In the genomic region with DNA sequence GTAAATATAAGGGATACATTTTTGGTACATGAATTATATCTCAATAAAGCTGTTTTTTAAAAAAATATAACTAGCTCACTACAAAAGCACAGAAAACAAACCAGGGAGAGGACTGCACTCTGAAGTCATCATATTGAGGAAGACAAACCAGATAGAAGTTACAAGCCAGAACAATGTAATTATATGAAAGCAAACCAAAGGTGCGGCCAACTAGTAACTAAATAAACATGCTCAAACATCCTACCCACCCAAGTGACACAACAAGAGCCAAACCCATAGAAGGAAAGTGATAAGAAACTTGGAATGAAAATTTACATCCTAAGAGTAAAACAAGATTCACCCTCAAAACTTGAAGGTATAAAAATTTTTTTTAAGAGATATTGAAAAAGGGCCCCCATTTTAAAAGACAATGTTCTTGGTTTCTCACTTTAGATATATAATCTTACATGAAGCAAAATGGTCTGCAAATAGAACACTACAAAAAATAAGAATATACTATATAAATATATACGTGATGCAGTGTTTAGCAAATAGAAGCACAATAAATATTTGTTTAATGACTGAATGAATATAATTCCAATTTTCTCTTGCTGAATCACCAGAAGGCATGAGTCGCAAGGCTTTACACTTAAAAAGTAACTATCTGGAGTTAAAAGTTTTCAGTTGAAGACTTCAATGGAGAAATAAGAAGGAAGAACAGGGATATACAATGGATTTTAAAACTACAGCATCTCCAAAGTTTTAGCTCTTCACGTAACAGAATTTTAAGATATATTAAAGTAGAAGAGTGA, we compare ENCODE assay signal across 30 cellular contexts. TPM values are rescaled to one million over a fixed set of nuclear protein-coding genes. Genes with fewer than 3 reads are reported as not detected.
DNase-seq lines count a peak whose midpoint lies in the region; ATAC-seq, FAIRE-seq and TF ChIP-seq lines count a peak whose summit lies in the region.
"Had no signal": no experiment of that assay in that cellular context is flagged by ENCODE, and none has a peak within 500 bp of the region (broad histone marks: within the 10 kb centered on the region; RNA-seq: fewer than 3 reads in every experiment).

No MANE protein-coding gene starts in this region.

- H3K27me3 ChIP-seq in breast epithelium (no peaks in the 10 kb centered on the region), mammary epithelial cell (ENCODE audit: insufficient read depth, low read length) (no peaks in the 10 kb centered on the region), keratinocyte (ENCODE audit: control insufficient read depth, extremely low read depth, insufficient read depth, low read length) (no peaks in the 10 kb centered on the region)
- H3K27me3 ChIP-seq: body of pancreas, gastrocnemius medialis, thyroid gland had no signal

- peaks cover 4% of the 10 kb centered on the region for H3K9me1 ChIP-seq in keratinocyte (ENCODE audit: control insufficient read depth, extremely low read depth, insufficient read depth, low read length)

- H3K79me2 ChIP-seq in mammary epithelial cell (ENCODE audit: insufficient read depth, low read length) (peaks cover 7% of the 10 kb centered on the region), keratinocyte (ENCODE audit: control insufficient read depth, insufficient read depth, low read length) (peaks cover 5% of the 10 kb centered on the region)

- H4K20me1 ChIP-seq in mammary epithelial cell (ENCODE audit: insufficient read depth, low read length), result no peaks in the 10 kb centered on the region
- no peaks in the 10 kb centered on the region for H4K20me1 ChIP-seq in keratinocyte (ENCODE audit: control insufficient read depth, extremely low read depth, insufficient read depth, low read length)

- H3K27ac ChIP-seq in breast epithelium, result no peak overlapping the region
- peak overlapping the region; percentile 5 for H3K27ac ChIP-seq in mammary epithelial cell (ENCODE audit: insufficient read depth, low read depth, low read length)
- peak overlapping the region; percentile 53 for H3K27ac ChIP-seq in keratinocyte (ENCODE audit: control insufficient read depth, insufficient read depth, low read length)
- H3K27ac ChIP-seq: body of pancreas, gastrocnemius medialis, HL-60, thyroid gland had no signal

- no peak for ATAC-seq in naive thymus-derived CD8-positive, alpha-beta T cell
- ATAC-seq: activated CD8-positive, alpha-beta T cell treated with anti-CD3 and anti-CD28 coated beads for 36 hours; activated naive CD8-positive, alpha-beta T cell treated with anti-CD3 and anti-CD28 coated beads, Interleukin-2, amount 50 U/mL, for 24 hours; body of pancreas; gastrocnemius medialis; GM23338 had no signal

- no peaks in the 10 kb centered on the region for H3K27me3 Mint-ChIP-seq in MCF 10A (ENCODE audit: insufficient read depth, unreplicated experiment)
- H3K27me3 Mint-ChIP-seq in naive thymus-derived CD8-positive, alpha-beta T cell, result peaks cover 25 to 39% (median 33%) of the 10 kb centered on the region in 5 donors

- dilution Hi-C loops in mammary epithelial cell (cut with HindIII; ENCODE audit: low sequenced_read_pairs) (no loop called here), keratinocyte (cut with MboI; ENCODE audit: extremely low pct_ligation_motif_present, low sequenced_read_pairs) (no loop called here)

- BruUV-seq in MCF 10A (replicated peaks; lab: Mats Ljungman, UMichigan) (no TSS peak), mammary epithelial cell (replicated peaks; lab: Mats Ljungman, UMichigan) (no TSS peak)

- POLR2A ChIA-PET in MCF 10A (lab: Yijun Ruan, JAX), result no interaction called here
- POLR2A ChIA-PET in naive thymus-derived CD8-positive, alpha-beta T cell (lab: Charles Lee), result no interaction called here

- CTCF ChIA-PET in MCF 10A (lab: Yijun Ruan, JAX) (interaction anchor here (0.7 to 1.2 kb wide), 2 partner anchors 8 to 16 kb away, joined by 3 to 8 read pairs; no protein-coding TSS in a partner anchor), mammary epithelial cell (lab: Charles Lee; ENCODE audit: low non-redundant PET) (no interaction called here)

- peak overlapping the region; percentile 40 for H3K27ac Mint-ChIP-seq in MCF 10A (ENCODE audit: low read depth, unreplicated experiment)
- no peak overlapping the region for H3K27ac Mint-ChIP-seq in naive thymus-derived CD8-positive, alpha-beta T cell
- H3K27ac Mint-ChIP-seq: activated CD8-positive, alpha-beta T cell treated with anti-CD3 and anti-CD28 coated beads for 36 hours; activated naive CD8-positive, alpha-beta T cell treated with anti-CD3 and anti-CD28 coated beads, Interleukin-2, amount 50 U/mL, for 24 hours; GM23338; IgD-negative memory B cell; stimulated activated naive CD8-positive, alpha-beta T cell treated with anti-CD3 and anti-CD28 coated beads, Interleukin-15, Interleukin-2, amounts not matched to agents 100 ng/mL and 50 ng/mL, for 24 hours had no signal

- 83% methylated on average over 4 of the region's 4 CpGs for WGBS in mammary epithelial cell (ENCODE audit: low coverage, missing lambda C conversion rate)

- intact Hi-C loops in MCF 10A (cut with micrococcal nuclease) (no loop called here), breast epithelium (cut with DNase I; ENCODE audit: low total_unique reads) (no loop called here), mammary epithelial cell (cut with micrococcal nuclease) (no loop called here)

- peak overlapping the region; percentile 26 for H3K4me2 ChIP-seq in mammary epithelial cell (ENCODE audit: insufficient read depth, low read depth, low read length)
- H3K4me2 ChIP-seq in keratinocyte (ENCODE audit: control insufficient read depth, extremely low read depth, insufficient read depth, low read depth, low read length), result peak overlapping the region; percentile 15
- H3K4me2 ChIP-seq: GM23338 had no signal

- TF ChIP-seq POLR2A in breast epithelium (IDR thresholded peaks at IDR 0.05), result no peak

- FAIRE-seq in keratinocyte (lab: Jason Lieb, UNC), result no peak
- FAIRE-seq: A204.1, endometrium, islet of Langerhans had no signal

- H3K36me3 Mint-ChIP-seq in MCF 10A (ENCODE audit: insufficient read depth, unreplicated experiment), result no peaks in the 10 kb centered on the region
- H3K36me3 Mint-ChIP-seq in naive thymus-derived CD8-positive, alpha-beta T cell, result peaks cover 0 to 8% (median 2%) of the 10 kb centered on the region in 3 donors
- H3K36me3 Mint-ChIP-seq: IgD-negative memory B cell had no signal

- H3K36me3 ChIP-seq in breast epithelium (no peaks in the 10 kb centered on the region), mammary epithelial cell (ENCODE audit: insufficient read depth, low read length) (no peaks in the 10 kb centered on the region), keratinocyte (ENCODE audit: control insufficient read depth in 2 of 2, extremely low read depth in 1 of 2, insufficient read depth in 2 of 2, low read length in 2 of 2) (no peaks in the 10 kb centered on the region)
- H3K36me3 ChIP-seq: gastrocnemius medialis, thyroid gland had no signal

- H3K9me3 ChIP-seq in breast epithelium, result no peaks in the 10 kb centered on the region
- H3K9me3 ChIP-seq in mammary epithelial cell (replicated peaks; ENCODE audit: insufficient read depth, low read length), result no peaks in the 10 kb centered on the region
- no peaks in the 10 kb centered on the region for H3K9me3 ChIP-seq in keratinocyte (ENCODE audit: control insufficient read depth, low read depth, low read length)
- H3K9me3 ChIP-seq: body of pancreas, gastrocnemius medialis, thyroid gland had no signal

- no peak overlapping the region for H3K4me3 Mint-ChIP-seq in MCF 10A (ENCODE audit: unreplicated experiment)
- no peak overlapping the region for H3K4me3 Mint-ChIP-seq in naive thymus-derived CD8-positive, alpha-beta T cell
- H3K4me3 Mint-ChIP-seq: activated CD8-positive, alpha-beta T cell treated with anti-CD3 and anti-CD28 coated beads for 36 hours; activated naive CD8-positive, alpha-beta T cell treated with anti-CD3 and anti-CD28 coated beads, Interleukin-2, amount 50 U/mL, for 24 hours; GM23338; IgD-negative memory B cell; stimulated activated naive CD8-positive, alpha-beta T cell treated with anti-CD3 and anti-CD28 coated beads, Interleukin-15, Interleukin-2, amounts not matched to agents 100 ng/mL and 50 ng/mL, for 24 hours had no signal

- no peaks in the 10 kb centered on the region for H3K4me1 ChIP-seq in breast epithelium
- peaks cover 11% of the 10 kb centered on the region for H3K4me1 ChIP-seq in mammary epithelial cell (ENCODE audit: insufficient read depth, low read length)
- peaks cover 29% of the 10 kb centered on the region for H3K4me1 ChIP-seq in keratinocyte (ENCODE audit: control insufficient read depth, extremely low read depth, insufficient read depth, low read length)

- TF ChIP-seq CTCF in MCF 10A (IDR thresholded peaks at IDR 0.05; ENCODE audit: unreplicated experiment), result no peak
- TF ChIP-seq CTCF in breast epithelium (IDR thresholded peaks at IDR 0.05), result no peak
- TF ChIP-seq CTCF in mammary epithelial cell (conservative IDR thresholded peaks at IDR 0.05 in 1 of 2, IDR thresholded peaks at IDR 0.05 in 1 of 2; ENCODE audit: extremely low read depth in 1 of 2, insufficient read depth in 1 of 2, low read depth in 1 of 2, low read length in 2 of 2), result no peak
- TF ChIP-seq CTCF in keratinocyte (optimal IDR thresholded peaks at IDR 0.05 in 1 of 3, IDR thresholded peaks at IDR 0.05 in 1 of 3, conservative IDR thresholded peaks at IDR 0.05 in 1 of 3; ENCODE audit: extremely low read depth in 1 of 3, insufficient read depth in 2 of 3, low read length in 3 of 3), result no peak

- in situ Hi-C loops in mammary epithelial cell (cut with MboI; ENCODE audit: low sequenced_read_pairs in 2 of 2), result no loop called here

- no peak overlapping the region for H2AFZ ChIP-seq in mammary epithelial cell (ENCODE audit: low read depth, low read length)
- H2AFZ ChIP-seq in keratinocyte (ENCODE audit: control insufficient read depth, low read length), result no peak overlapping the region
- H2AFZ ChIP-seq: GM23338 had no signal

- no peak overlapping the region for H3K9ac ChIP-seq in mammary epithelial cell (ENCODE audit: insufficient read depth, low read length)
- no peak overlapping the region for H3K9ac ChIP-seq in keratinocyte (ENCODE audit: control insufficient read depth, extremely low read depth, insufficient read depth, low read length)

- H3K9me3 Mint-ChIP-seq in MCF 10A (ENCODE audit: unreplicated experiment), result no peaks in the 10 kb centered on the region
- peaks cover 0 to 9% (median 4%) of the 10 kb centered on the region in 9 donors for H3K9me3 Mint-ChIP-seq in naive thymus-derived CD8-positive, alpha-beta T cell
- H3K9me3 Mint-ChIP-seq: activated CD8-positive, alpha-beta T cell treated with anti-CD3 and anti-CD28 coated beads for 36 hours; GM23338 had no signal

- H3K4me3 ChIP-seq in breast epithelium (no peak overlapping the region), mammary epithelial cell (replicated peaks in 1 of 3; ENCODE audit: insufficient read depth in 1 of 3, low read depth in 2 of 3, low read length in 3 of 3) (no peak overlapping the region), keratinocyte (ENCODE audit: control insufficient read depth in 2 of 3, extremely low read depth in 1 of 3, insufficient read depth in 2 of 3, low read depth in 1 of 3, low read length in 3 of 3) (no peak overlapping the region)
- H3K4me3 ChIP-seq: body of pancreas, gastrocnemius medialis, GM23338, lung, thyroid gland had no signal

- H3K4me1 Mint-ChIP-seq in MCF 10A (ENCODE audit: insufficient read depth, unreplicated experiment), result peaks cover 29% of the 10 kb centered on the region
- H3K4me1 Mint-ChIP-seq in naive thymus-derived CD8-positive, alpha-beta T cell, result peaks cover 2 to 11% (median 9%) of the 10 kb centered on the region in 4 donors

- DNase-seq in MCF 10A (ENCODE audit: unreplicated experiment) (no peak), breast epithelium (ENCODE audit: low spot score in 2 of 2) (no peak), mammary epithelial cell (peak; percentile 53), keratinocyte (ENCODE audit: low read depth, low spot score) (no peak), SIG-M5 (lab: John Stamatoyannopoulos, UW) (no peak), NAMALWA (ENCODE audit: low spot score) (no peak), HK-2 (ENCODE audit: unreplicated experiment) (no peak)
- no peak for DNase-seq in naive thymus-derived CD8-positive, alpha-beta T cell
- DNase-seq: activated CD4-positive, CD25-positive, alpha-beta regulatory T cell treated with anti-CD3 and anti-CD28 coated beads, Interleukin-2, amount 50 U/mL, for 72 hours; activated CD8-positive, alpha-beta T cell treated with anti-CD3 and anti-CD28 coated beads for 36 hours; activated gamma-delta T cell; activated naive CD8-positive, alpha-beta T cell treated with anti-CD3 and anti-CD28 coated beads, Interleukin-2, amount 50 U/mL, for 24 hours; activated T-cell treated with anti-CD3 and anti-CD28 coated beads for 4 hours; body of pancreas; gastrocnemius medialis; MM.1S; NCI-H1436; NCI-H524 treated with DMSO at 0.1 percent for 48 hours; nucleus accumbens; SW 1271; thyroid gland had no signal

RNA-seq across cellular contexts. Expression of a gene that starts 4.0 kb away (rescaled TPM):
- total RNA-seq in MCF 10A (2022) (42.8 and 51.3 TPM in 2 replicates), breast epithelium (100 to 1,000 TPM in 2 of 3 donors, 10 to 100 TPM in 1; 82.9 to 297 (median 113) TPM), mammary epithelial cell (10 to 100 TPM; 42.7 to 69.3 TPM)
- polyA plus RNA-seq in mammary epithelial cell (15.8 TPM), keratinocyte (19.4 to 24.8 TPM (median 22.8 TPM) in 3 replicates)
- polyA minus RNA-seq in mammary epithelial cell (113 TPM), keratinocyte (23.4 to 47.2 TPM (median 29.8 TPM) in 3 replicates)
- polyA plus RNA-seq in keratinocyte (2011; ENCODE audit: low read depth), result 18.0 TPM
- 26.7 and 38.7 TPM in 2 replicates for polyA plus RNA-seq in keratinocyte (2011; cell fraction: cytosol; rRNA removed)
- polyA plus RNA-seq in keratinocyte (2011; cell fraction: nucleus; rRNA removed), result 35.9 and 36.9 TPM in 2 replicates
- polyA plus RNA-seq in keratinocyte (2012; ENCODE audit: low replicate concordance), result 18.1 and 26.7 TPM in 2 replicates
- polyA minus RNA-seq in keratinocyte (2011; cell fraction: cytosol; rRNA and poly(A)+ RNA removed), result 16.5 TPM
- 17.5 and 46.9 TPM in 2 replicates for polyA minus RNA-seq in keratinocyte (2011; cell fraction: nucleus; rRNA and poly(A)+ RNA removed)
- total RNA-seq in naive thymus-derived CD8-positive, alpha-beta T cell, result under 1 TPM in 1 of 2 experiments, not detected in 1; 0.42 TPM
- under 1 TPM; 0.56 to 0.62 (median 0.60) TPM for polyA plus RNA-seq in naive thymus-derived CD8-positive, alpha-beta T cell
- total RNA-seq: activated CD8-positive, alpha-beta T cell treated with anti-CD3 and anti-CD28 coated beads for 36 hours had no signal

RNA-seq across cellular contexts. Expression of a gene that starts 52.5 kb away (rescaled TPM):
- total RNA-seq in MCF 10A (2022), result not detected in 2 replicates
- not detected for total RNA-seq in breast epithelium
- under 1 TPM in 1 of 2 donors, not detected in 1; 0.17 TPM for total RNA-seq in mammary epithelial cell
- not detected for polyA plus RNA-seq in mammary epithelial cell
- polyA minus RNA-seq in mammary epithelial cell, result not detected
- polyA plus RNA-seq in keratinocyte, result not detected in 3 replicates
- not detected for polyA plus RNA-seq in keratinocyte (2011; ENCODE audit: low read depth)
- not detected in 2 replicates for polyA plus RNA-seq in keratinocyte (2011; cell fraction: cytosol; rRNA removed)
- polyA plus RNA-seq in keratinocyte (2011; cell fraction: nucleus; rRNA removed), result not detected in 2 replicates
- not detected in 2 replicates for polyA plus RNA-seq in keratinocyte (2012; ENCODE audit: low replicate concordance)
- not detected in 3 replicates for polyA minus RNA-seq in keratinocyte
- not detected for polyA minus RNA-seq in keratinocyte (2011; cell fraction: cytosol; rRNA and poly(A)+ RNA removed)
- polyA minus RNA-seq in keratinocyte (2011; cell fraction: nucleus; rRNA and poly(A)+ RNA removed), result 0.53 TPM in 1 of 2 replicates, not detected in the other
- not detected for total RNA-seq in naive thymus-derived CD8-positive, alpha-beta T cell
- not detected for polyA plus RNA-seq in naive thymus-derived CD8-positive, alpha-beta T cell
- total RNA-seq: activated CD8-positive, alpha-beta T cell treated with anti-CD3 and anti-CD28 coated beads for 36 hours; body of pancreas; gastrocnemius medialis; GM23338; lung; thyroid gland had no signal
- polyA plus RNA-seq: BJ, IgD-negative memory B cell, lung had no signal

Comparison
In these comparisons a context has a peak if more than half of its experiments do, and no peak if none do; other contexts are left out.
1. H3K27ac ChIP-seq: peak in mammary epithelial cell (single experiment) and keratinocyte (single experiment); none in breast epithelium (0 of 2).
2. RNA of a gene that starts 4.0 kb away (total RNA-seq): 82.9 to 297 TPM in breast epithelium, 42.7 to 69.3 TPM in mammary epithelial cell and 42.8 to 51.3 TPM in MCF 10A; 0.42 TPM in naive thymus-derived CD8-positive, alpha-beta T cell; every median in the first group is over 10 times any median in the second.